In the genomic region with DNA sequence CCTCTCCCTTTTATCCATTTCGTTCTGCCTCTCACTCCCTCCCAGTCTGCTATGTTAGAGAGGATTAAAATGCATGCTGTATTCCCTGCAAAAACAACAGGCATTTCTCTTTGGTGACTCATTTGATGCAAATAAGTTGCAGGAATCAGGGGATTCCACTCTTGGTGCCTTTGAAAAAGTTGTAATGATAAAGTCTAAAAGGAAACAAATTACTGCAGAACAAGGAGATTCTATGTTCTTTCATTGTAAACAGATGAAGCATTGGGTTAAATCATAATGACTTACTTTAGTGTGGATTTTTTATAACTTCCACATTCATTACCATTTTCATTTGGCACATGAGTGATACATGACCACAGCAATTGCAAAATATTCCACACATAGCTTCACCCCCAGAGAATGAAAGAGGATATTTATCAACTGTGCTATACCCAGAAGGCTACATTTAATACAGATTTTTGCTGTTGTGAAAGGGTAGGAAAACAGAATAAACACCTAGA, we compare ENCODE assay signal across 15 cellular contexts. TPM values are rescaled to one million over a fixed set of nuclear protein-coding genes. Genes with fewer than 3 reads are reported as not detected.
DNase-seq lines count a peak whose midpoint lies in the region; ATAC-seq and TF ChIP-seq lines count a peak whose summit lies in the region.
"Had no signal": no experiment of that assay in that cellular context is flagged by ENCODE, and none has a peak within 500 bp of the region (broad histone marks: within the 10 kb centered on the region; RNA-seq: fewer than 3 reads in every experiment).

No MANE protein-coding gene starts in this region.

- H3K4me2 ChIP-seq in smooth muscle cell, result peak overlapping the region; percentile 59

- H3F3A ChIP-seq in smooth muscle cell (ENCODE audit: low read depth), result peaks cover 20% of the 10 kb centered on the region

- H3K4me1 ChIP-seq in left ventricle myocardium inferior, result peaks cover 83% of the 10 kb centered on the region
- peaks cover 0 to 37% of the 10 kb centered on the region in 2 donors for H3K4me1 ChIP-seq in right atrium auricular region
- peaks cover 16% of the 10 kb centered on the region for H3K4me1 ChIP-seq in SJSA1 (replicated peaks)
- H3K4me1 ChIP-seq in smooth muscle cell (ENCODE audit: low read depth), result no peaks in the 10 kb centered on the region

- 0% methylated on average over 1 of the region's 1 CpG for WGBS in smooth muscle cell (ENCODE audit: low lambda C conversion rate)

- H3K4me3 ChIP-seq in left ventricle myocardium inferior (no peak overlapping the region), right atrium auricular region (no peak overlapping the region), SJSA1 (no peak overlapping the region), smooth muscle cell (no peak overlapping the region)
- H3K4me3 ChIP-seq: dorsolateral prefrontal cortex, lower lobe of right lung, ovary had no signal

- H3K27me3 ChIP-seq in left ventricle myocardium inferior (ENCODE audit: low read depth) (no peaks in the 10 kb centered on the region), right atrium auricular region (no peaks in the 10 kb centered on the region), SJSA1 (replicated peaks) (no peaks in the 10 kb centered on the region), smooth muscle cell (ENCODE audit: low read depth) (no peaks in the 10 kb centered on the region)
- H3K27me3 ChIP-seq: ovary had no signal

- no peaks in the 10 kb centered on the region for H3K36me3 ChIP-seq in left ventricle myocardium inferior
- H3K36me3 ChIP-seq in right atrium auricular region, result no peaks in the 10 kb centered on the region
- H3K36me3 ChIP-seq in SJSA1, result no peaks in the 10 kb centered on the region
- H3K36me3 ChIP-seq in smooth muscle cell (ENCODE audit: low read depth), result no peaks in the 10 kb centered on the region
- H3K36me3 ChIP-seq: lower lobe of right lung, ovary had no signal

- no peak for TF ChIP-seq CTCF in left ventricle myocardium inferior (IDR thresholded peaks at IDR 0.05; ENCODE audit: borderline replicate concordance)
- TF ChIP-seq CTCF in right atrium auricular region (IDR thresholded peaks at IDR 0.05), result no peak
- no peak for TF ChIP-seq CTCF in smooth muscle cell (IDR thresholded peaks at IDR 0.05; ENCODE audit: borderline replicate concordance, insufficient read depth, poor library complexity, severe bottlenecking)

- no peak overlapping the region for H2AFZ ChIP-seq in smooth muscle cell (ENCODE audit: low read depth)

- H3K27ac ChIP-seq in left ventricle myocardium inferior (replicated peaks) (peak overlapping the region; percentile 47), right atrium auricular region (peak overlapping the region in 1 of 2 donors; percentile 19), SJSA1 (peak overlapping the region; percentile 28), smooth muscle cell (ENCODE audit: low read depth) (peak overlapping the region; percentile 55)
- H3K27ac ChIP-seq: lower lobe of right lung, ovary had no signal

- H3K9me3 ChIP-seq in left ventricle myocardium inferior (replicated peaks) (no peaks in the 10 kb centered on the region), right atrium auricular region (no peaks in the 10 kb centered on the region), SJSA1 (replicated peaks) (no peaks in the 10 kb centered on the region), smooth muscle cell (replicated peaks; ENCODE audit: low read depth) (no peaks in the 10 kb centered on the region)
- H3K9me3 ChIP-seq: lower lobe of right lung, ovary had no signal

- H3K79me2 ChIP-seq in smooth muscle cell (ENCODE audit: low read depth), result no peaks in the 10 kb centered on the region

- DNase-seq in left ventricle myocardium inferior, result no peak
- no peak for DNase-seq in right atrium auricular region (ENCODE audit: low spot score)
- DNase-seq in SJSA1 (ENCODE audit: low read depth in 1 of 2, low spot score in 2 of 2), result peak in 1 of 2 experiments; percentile 75
- peak; percentile 36 for DNase-seq in fibroblast of gingiva (ENCODE audit: low read depth)
- DNase-seq in smooth muscle cell (lab: John Stamatoyannopoulos, UW; ENCODE audit: unreplicated experiment), result no peak
- no peak for DNase-seq in left colon
- no peak for DNase-seq in NCI-H524 treated with DMSO at 0.1 percent for 48 hours (lab: John Stamatoyannopoulos, UW)
- no peak for DNase-seq in NCI-H510A (lab: John Stamatoyannopoulos, UW)
- DNase-seq: activated CD8-positive, alpha-beta memory T cell treated with anti-CD3 and anti-CD28 coated beads, Interleukin-2, amount 50 U/mL, for 48 hours; activated naive CD8-positive, alpha-beta T cell treated with anti-CD3 and anti-CD28 coated beads, Interleukin-2, amount 10 ng/mL, durations not matched to agents 7 days and 5 days; DMS 273 treated with DMSO at 0.1 percent for 48 hours; dorsolateral prefrontal cortex; lower lobe of right lung; NCI-H1436 treated with DMSO at 0.1 percent for 48 hours; ovary had no signal

- ATAC-seq in left colon, result no peak
- ATAC-seq: lower lobe of right lung had no signal

- no peak overlapping the region for H3K9ac ChIP-seq in smooth muscle cell (ENCODE audit: low read depth)

- intact Hi-C loops in left ventricle myocardium inferior (cut with micrococcal nuclease), result no loop called here
- intact Hi-C loops in left colon (cut with DNase I, micrococcal nuclease), result no loop called here

- H4K20me1 ChIP-seq in smooth muscle cell (ENCODE audit: low read depth), result no peaks in the 10 kb centered on the region

RNA-seq across cellular contexts. Expression of a gene that starts 33.4 kb away (rescaled TPM):
- 674 TPM for total RNA-seq in left ventricle myocardium inferior
- total RNA-seq in right atrium auricular region, result 100 to 1,000 TPM; 359 to 404 TPM
- total RNA-seq in SJSA1 (2014; rRNA removed; shearing (Covaris generic)), result 5.4 and 10.4 TPM in 2 replicates
- 8.9 and 17.6 TPM in 2 replicates for total RNA-seq in smooth muscle cell
- 1.6 and 3.4 TPM in 2 replicates for polyA plus RNA-seq in smooth muscle cell
- total RNA-seq in left colon, result 100 to 1,000 TPM; 107 to 118 TPM
